In genomic region chr7:2577914-2578680, GRCh38 we compare ENCODE assay signal across 2 cellular contexts.
A peak's percentile ranks its signal among the peaks of the same experiment; 100 is the strongest.
TF ChIP-seq lines count a peak whose summit lies in the region.

No MANE protein-coding gene starts in this region.

TF ChIP-seq in GM23338, 12 proteins besides CTCF, POLR2A, EP300 and RAD21:
- TF ChIP-seq ZNF114 (CRISPR knock-in tag; IDR thresholded peaks at IDR 0.05) (no peak), ZNF331 (CRISPR knock-in tag; IDR thresholded peaks at IDR 0.05; ENCODE audit: low read depth) (no peak), REST (IDR thresholded peaks at IDR 0.05; ENCODE audit: unreplicated experiment) (no peak), POLR2AphosphoS5 (IDR thresholded peaks at IDR 0.05; ENCODE audit: low read depth) (no peak), NANOG (IDR thresholded peaks at IDR 0.05; ENCODE audit: borderline replicate concordance) (no peak), STAT1 (IDR thresholded peaks at IDR 0.05; ENCODE audit: unreplicated experiment) (no peak), ZNF462 (CRISPR knock-in tag; IDR thresholded peaks at IDR 0.05) (no peak), CREB1 (CRISPR knock-in tag; IDR thresholded peaks at IDR 0.05; ENCODE audit: low read depth) (no peak), ETS1 (IDR thresholded peaks at IDR 0.05) (no peak), EZH2 (IDR thresholded peaks at IDR 0.05; ENCODE audit: low read depth, unreplicated experiment) (no peak), EZH2phosphoT487 (IDR thresholded peaks at IDR 0.05; ENCODE audit: unreplicated experiment) (no peak), JUNB (IDR thresholded peaks at IDR 0.05; ENCODE audit: unreplicated experiment) (no peak)

TF ChIP-seq in GM12878, 131 proteins besides CTCF, POLR2A, EP300 and RAD21:
- TF ChIP-seq WRNIP1 (IDR thresholded peaks at IDR 0.05; ENCODE audit: borderline replicate concordance, low read depth, low read length) (no peak), BCL3 (IDR thresholded peaks at IDR 0.05; ENCODE audit: borderline replicate concordance, insufficient read depth, low read depth, low read length, poor library complexity, severe bottlenecking) (peak; percentile 90), MTA2 (IDR thresholded peaks at IDR 0.05; ENCODE audit: low read depth) (no peak), TCF3 (IDR thresholded peaks at IDR 0.05; ENCODE audit: borderline replicate concordance, insufficient read depth, low read depth, low read length) (peak; percentile 81; the same call in 1 of the 2 replicates), CREB1 (IDR thresholded peaks at IDR 0.05; ENCODE audit: low read depth) (no peak), NR2F1 (conservative IDR thresholded peaks at IDR 0.05) (no peak), E2F8 (IDR thresholded peaks at IDR 0.05; ENCODE audit: low read depth, partially characterized antibody) (no peak), PBX3 (IDR thresholded peaks at IDR 0.05; ENCODE audit: insufficient replicate concordance, low read depth, low read length) (peak; percentile 21)
